ENCODE assay signal across 8 cellular contexts in the genomic region with DNA sequence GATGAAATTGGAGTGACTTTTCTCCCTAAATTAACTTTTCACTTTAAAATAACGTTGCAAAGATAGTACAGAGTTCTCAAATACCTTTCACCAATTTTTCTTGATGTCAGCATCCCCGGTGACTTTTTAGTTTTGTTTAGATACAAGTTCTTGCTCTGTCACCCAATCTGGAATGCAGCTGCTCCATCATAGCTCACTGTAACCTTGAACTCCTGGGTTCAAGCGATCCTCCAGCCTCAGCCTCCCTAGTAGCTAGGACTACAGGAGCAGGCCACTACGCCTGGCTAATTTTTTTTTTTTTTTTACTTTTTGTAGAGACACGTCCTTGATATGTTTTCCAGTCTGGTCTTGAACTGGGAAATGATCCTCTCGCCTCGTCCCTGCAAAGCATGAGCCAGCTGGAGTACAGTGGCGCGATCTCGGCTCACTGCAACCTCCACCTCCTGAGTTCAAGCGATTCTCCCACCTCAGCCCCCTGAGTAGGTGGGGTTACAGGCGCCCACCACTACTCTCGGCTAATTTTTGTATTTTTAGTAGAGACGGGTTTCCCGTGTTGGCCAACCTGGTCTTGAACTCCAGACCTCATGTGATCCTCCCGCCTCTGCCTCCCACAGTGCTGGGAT. TPM values are rescaled to one million over a fixed set of nuclear protein-coding genes. Genes with fewer than 3 reads are reported as not detected.
DNase-seq lines count a peak whose midpoint lies in the region; ATAC-seq, FAIRE-seq and TF ChIP-seq lines count a peak whose summit lies in the region.

No MANE protein-coding gene starts in this region.

- H3K79me1 ChIP-seq in H1 (ENCODE audit: low read depth, low read length): no peaks in the 10 kb centered on the region; the same call in 1 of the 2 replicates

- no TSS peak for BruUV-seq in Panc1 (replicated peaks; lab: Mats Ljungman, UMichigan)

- H3K4me3 ChIP-seq in GM12865 (ENCODE audit: low read depth, low read length) (peak overlapping the region; percentile 99), Panc1 (ENCODE audit: low read depth in 2 of 2, low read length in 2 of 2) (peak overlapping the region; percentile 76 to 98), H1 (ENCODE audit: extremely low read depth in 1 of 4, insufficient read depth in 2 of 4, low read depth in 3 of 4, low read length in 4 of 4) (peak overlapping the region; percentile 80 to 89 (median 82)), neutrophil (ENCODE audit: low read depth in 1 of 2, low read length in 1 of 2) (peak overlapping the region; percentile 74 to 89)

- no peak overlapping the region for H4K91ac ChIP-seq in H1 (replicated peaks; ENCODE audit: insufficient read length, low read length)

- intact Hi-C loops in Panc1 (cut with micrococcal nuclease; ENCODE audit: unreplicated experiment): no loop called here

- H3K27ac ChIP-seq in Panc1 (ENCODE audit: low read length) (peak overlapping the region; percentile 97), H1 (ENCODE audit: low read depth, low read length) (peak overlapping the region; percentile 93; the same call in 1 of the 2 replicates), neutrophil (peak overlapping the region; percentile 96)

- in situ Hi-C loops in Panc1 (cut with HindIII; ENCODE audit: low pct_unique_long_range_greater_than_20kb, low sequenced_read_pairs): no loop called here

- peak overlapping the region; percentile 75 to 95 (median 93); a peak in 6 of 7 replicates for H3K9ac ChIP-seq in H1 (replicated peaks in 1 of 4; ENCODE audit: extremely low read depth in 1 of 4, low read depth in 3 of 4, low read length in 3 of 4)

- H3K4me1 ChIP-seq in Panc1 (ENCODE audit: control insufficient read depth, insufficient read depth, low read length): peaks cover 14% of the 10 kb centered on the region
- peaks cover 0 to 2% (median 0%) of the 10 kb centered on the region in 4 experiments; a peak in 2 of 7 replicates for H3K4me1 ChIP-seq in H1 (replicated peaks in 1 of 4; ENCODE audit: control insufficient read depth in 3 of 4, insufficient read depth in 4 of 4, low read length in 3 of 4)
- H3K4me1 ChIP-seq in neutrophil (ENCODE audit: control insufficient read depth in 1 of 2, insufficient read depth in 1 of 2, low read depth in 1 of 2, low read length in 1 of 2): peaks cover 27% of the 10 kb centered on the region in 2 experiments

- H3K79me2 ChIP-seq in H1 (ENCODE audit: control insufficient read depth in 1 of 2, insufficient read depth in 2 of 2, low read length in 2 of 2): peaks cover 0 to 4% of the 10 kb centered on the region in 2 experiments; a peak in 1 of 4 replicates

- TF ChIP-seq RAD21 in H1 (IDR thresholded peaks at IDR 0.05 in 1 of 2, conservative IDR thresholded peaks at IDR 0.05 in 1 of 2; ENCODE audit: low read depth in 2 of 2, low read length in 2 of 2): no peak

- CTCF ChIA-PET in Panc1 (lab: Charles Lee) (no interaction called here), H1 (lab: Charles Lee; ENCODE audit: partially characterized antibody) (interaction anchor here (1.1 to 2.6 kb wide), 3 partner anchors 8 to 50 kb away, joined by 3 to 11 read pairs (median 5); no protein-coding TSS in a partner anchor)

- no peak overlapping the region for H3K18ac ChIP-seq in H1 (ENCODE audit: extremely low read depth, low read length)

- no peak for TF ChIP-seq POLR2A in H1 (IDR thresholded peaks at IDR 0.05; ENCODE audit: control extremely low read depth in 1 of 2, low read depth in 2 of 2, low read length in 2 of 2)

- no peak overlapping the region for H2BK120ac ChIP-seq in H1 (replicated peaks; ENCODE audit: low read depth, low read length)

- H3K14ac ChIP-seq in H1 (ENCODE audit: insufficient read length): no peak overlapping the region

- H3K23ac ChIP-seq in H1 (ENCODE audit: insufficient read length): no peak overlapping the region

- no peak for FAIRE-seq in H1 (lab: Jason Lieb, UNC)

- H3K4me2 ChIP-seq in H1 (ENCODE audit: insufficient read depth in 1 of 2, low read depth in 2 of 2, low read length in 2 of 2): peak overlapping the region; percentile 75 to 90

- no peak overlapping the region for H2BK12ac ChIP-seq in H1 (ENCODE audit: low read depth, low read length)

- no peaks in the 10 kb centered on the region for H3K9me3 ChIP-seq in Panc1 (ENCODE audit: control insufficient read depth, insufficient read depth, low read depth, low read length)
- no peaks in the 10 kb centered on the region; a peak in 1 of 4 replicates for H3K9me3 ChIP-seq in H1 (ENCODE audit: insufficient read depth in 2 of 2, low read depth in 1 of 2, low read length in 1 of 2)
- no peaks in the 10 kb centered on the region for H3K9me3 ChIP-seq in neutrophil

- H3K36me3 ChIP-seq in Panc1 (ENCODE audit: control insufficient read depth, insufficient read depth, low read length) (no peaks in the 10 kb centered on the region), H1 (ENCODE audit: control insufficient read depth in 2 of 4, insufficient read depth in 4 of 4, low read length in 3 of 4) (no peaks in the 10 kb centered on the region; a peak in 1 of 8 replicates), neutrophil (peaks cover 12% of the 10 kb centered on the region)

- no peak overlapping the region for H2BK20ac ChIP-seq in H1 (ENCODE audit: low read length)

- H3K56ac ChIP-seq in H1 (replicated peaks; ENCODE audit: insufficient read length, low read depth, low read length): no peak overlapping the region

- ATAC-seq in Panc1 (no peak), HG03108 (IDR thresholded peaks at IDR 0.05; ENCODE audit: unreplicated experiment) (no peak), GM19328 (IDR thresholded peaks at IDR 0.05; ENCODE audit: unreplicated experiment) (no peak), HG03135 (IDR thresholded peaks at IDR 0.05; ENCODE audit: unreplicated experiment) (no peak)

- H4K8ac ChIP-seq in H1 (ENCODE audit: extremely low read depth, insufficient read depth, low read length): no peak overlapping the region

- DNase-seq in GM12865 (ENCODE audit: low read depth) (peak; percentile 22), Panc1 (ENCODE audit: low read depth, low spot score) (no peak), H1 (ENCODE audit: low read depth in 1 of 2, low spot score in 2 of 2) (no peak), NCI-H2029 treated with DMSO at 0.1 percent for 48 hours (lab: John Stamatoyannopoulos, UW) (no peak)

- TF ChIP-seq CTCF in GM12865 (IDR thresholded peaks at IDR 0.05; ENCODE audit: insufficient read depth, low read depth, low read length, missing control alignments) (no peak), Panc1 (IDR thresholded peaks at IDR 0.05) (no peak), H1 (IDR thresholded peaks at IDR 0.05; ENCODE audit: control extremely low read depth in 1 of 3, insufficient read depth in 1 of 3, low read depth in 1 of 3, low read length in 3 of 3) (no peak), neutrophil (IDR thresholded peaks at IDR 0.05) (no peak)

- H3K23me2 ChIP-seq in H1 (ENCODE audit: low read depth, low read length): peaks cover 7% of the 10 kb centered on the region; the same call in 1 of the 2 replicates

- no peak overlapping the region for H2AK5ac ChIP-seq in H1 (ENCODE audit: low read depth, low read length)

- no peaks in the 10 kb centered on the region for H4K20me1 ChIP-seq in H1 (replicated peaks in 1 of 2; ENCODE audit: control insufficient read depth in 1 of 2, insufficient read depth in 2 of 2, low read length in 2 of 2)

- no peak overlapping the region for H2BK15ac ChIP-seq in H1 (ENCODE audit: low read length)

- no peak overlapping the region for H4K5ac ChIP-seq in H1 (ENCODE audit: insufficient read length, low read depth, low read length)

- TF ChIP-seq EP300 in H1 (IDR thresholded peaks at IDR 0.05; ENCODE audit: borderline replicate concordance in 1 of 2, low read depth in 2 of 2, low read length in 2 of 2): no peak

- POLR2A ChIA-PET in Panc1 (lab: Charles Lee): no interaction called here
- POLR2A ChIA-PET in H1 (lab: Charles Lee; ENCODE audit: partially characterized antibody): interaction anchor here (1.0 to 2.0 kb wide), 6 partner anchors 24 to 91 kb away, joined by 3 to 5 read pairs (median 4); partner anchors contain the start of gene ARL13B

- H2AFZ ChIP-seq in H1 (ENCODE audit: low read length): peak overlapping the region; percentile 80; the same call in 1 of the 2 replicates

- no peak overlapping the region for H3K4ac ChIP-seq in H1 (replicated peaks; ENCODE audit: insufficient read length, low read depth, low read length)

- H2BK5ac ChIP-seq in H1 (ENCODE audit: low read depth, low read length): peak overlapping the region; percentile 89; the same call in 1 of the 2 replicates

- no peaks in the 10 kb centered on the region for H3K27me3 ChIP-seq in Panc1 (ENCODE audit: control insufficient read depth, insufficient read depth, low read length)
- no peaks in the 10 kb centered on the region for H3K27me3 ChIP-seq in H1 (replicated peaks in 1 of 4; ENCODE audit: control insufficient read depth in 3 of 4, extremely low read depth in 1 of 4, insufficient read depth in 3 of 4, low read length in 3 of 4)
- H3K27me3 ChIP-seq in neutrophil: no peaks in the 10 kb centered on the region

- 74% methylated on average over 13 of the region's 16 CpGs; no CpG with 5 or more reads in 1 of the 2 experiments for WGBS in H1 (ENCODE audit: extremely low coverage in 1 of 2, insufficient coverage in 1 of 2, insufficient read length in 1 of 2, insufficient replicate concordance in 2 of 2, low coverage in 1 of 2, low lambda C conversion rate in 2 of 2, missing lambda C conversion rate in 1 of 2), 2 experiments

RNA-seq across cellular contexts. Expression of gene NSUN3, which starts 0.7 kb away (rescaled TPM):
- total RNA-seq in Panc1 (2021; ENCODE audit: unreplicated experiment): 14.4 TPM
- 5.3 TPM for polyA plus RNA-seq in Panc1 (2012; ENCODE audit: insufficient read length)
- total RNA-seq in H1 (2021; fragmentation: NEBNext Ultra II Directional; extraction: Animal tissue kit (Norgen Biotek cat#: 25700)): 5.1 and 7.2 TPM in 2 replicates
- polyA plus RNA-seq in H1 (2011; rRNA removed): 2.1 and 2.4 TPM in 2 replicates
- 2.8 TPM for polyA plus RNA-seq in H1 (2011; cell fraction: cytosol; rRNA removed)
- 6.9 TPM for polyA plus RNA-seq in H1 (2011; cell fraction: nucleus; rRNA removed)
- polyA plus RNA-seq in H1 (2012, experiment 1 of 2): 2.3 to 5.4 TPM (median 4.4 TPM) in 4 replicates
- 0.43 TPM for polyA plus RNA-seq in H1 (2012, experiment 2 of 2)
- 4.9 TPM for polyA plus RNA-seq in H1 (2013, experiment 1 of 2)
- 4.0 TPM for polyA plus RNA-seq in H1 (2013, experiment 2 of 2)
- polyA minus RNA-seq in H1 (2011; rRNA and poly(A)+ RNA removed): 5.2 and 14.7 TPM in 2 replicates
- 8.6 TPM for polyA minus RNA-seq in H1 (2011; cell fraction: cytosol; rRNA and poly(A)+ RNA removed)
- polyA minus RNA-seq in H1 (2011; cell fraction: nucleus; rRNA and poly(A)+ RNA removed): 27.4 TPM

RNA-seq across cellular contexts. Expression of gene DHFR2, which starts 0.9 kb away (rescaled TPM):
- total RNA-seq in Panc1 (2021; ENCODE audit: unreplicated experiment): 2.7 TPM
- polyA plus RNA-seq in Panc1 (2012; ENCODE audit: insufficient read length): 2.2 TPM
- 2.2 and 2.6 TPM in 2 replicates for total RNA-seq in H1 (2021; fragmentation: NEBNext Ultra II Directional; extraction: Animal tissue kit (Norgen Biotek cat#: 25700))
- polyA plus RNA-seq in H1 (2011; rRNA removed): 0.59 and 0.67 TPM in 2 replicates
- 0.75 TPM for polyA plus RNA-seq in H1 (2011; cell fraction: cytosol; rRNA removed)
- polyA plus RNA-seq in H1 (2011; cell fraction: nucleus; rRNA removed): 0.87 TPM
- 1.1 to 1.7 TPM (median 1.5 TPM) in 4 replicates for polyA plus RNA-seq in H1 (2012, experiment 1 of 2)
- 0.22 TPM for polyA plus RNA-seq in H1 (2012, experiment 2 of 2)
- polyA plus RNA-seq in H1 (2013, experiment 1 of 2): 2.8 TPM
- polyA plus RNA-seq in H1 (2013, experiment 2 of 2): 2.7 TPM
- 1.8 and 1.9 TPM in 2 replicates for polyA minus RNA-seq in H1 (2011; rRNA and poly(A)+ RNA removed)
- polyA minus RNA-seq in H1 (2011; cell fraction: cytosol; rRNA and poly(A)+ RNA removed): 2.1 TPM
- 1.9 TPM for polyA minus RNA-seq in H1 (2011; cell fraction: nucleus; rRNA and poly(A)+ RNA removed)

RNA-seq across cellular contexts. Expression of gene STX19, which starts 35.2 kb away (rescaled TPM):
- total RNA-seq in Panc1 (2021; ENCODE audit: unreplicated experiment): not detected
- not detected for polyA plus RNA-seq in Panc1 (2012; ENCODE audit: insufficient read length)
- not detected in 2 replicates for total RNA-seq in H1 (2021; fragmentation: NEBNext Ultra II Directional; extraction: Animal tissue kit (Norgen Biotek cat#: 25700))
- polyA plus RNA-seq in H1 (2011; rRNA removed): not detected in 2 replicates
- not detected for polyA plus RNA-seq in H1 (2011; cell fraction: cytosol; rRNA removed)
- polyA plus RNA-seq in H1 (2011; cell fraction: nucleus; rRNA removed): not detected
- not detected in 4 replicates for polyA plus RNA-seq in H1 (2012, experiment 1 of 2)
- not detected for polyA plus RNA-seq in H1 (2012, experiment 2 of 2)
- polyA plus RNA-seq in H1 (2013, experiment 1 of 2): not detected
- not detected for polyA plus RNA-seq in H1 (2013, experiment 2 of 2)
- not detected in 2 replicates for polyA minus RNA-seq in H1 (2011; rRNA and poly(A)+ RNA removed)
- not detected for polyA minus RNA-seq in H1 (2011; cell fraction: cytosol; rRNA and poly(A)+ RNA removed)
- not detected for polyA minus RNA-seq in H1 (2011; cell fraction: nucleus; rRNA and poly(A)+ RNA removed)
